Comparison of ENCODE assay signal across 22 cellular contexts in the genomic region with DNA sequence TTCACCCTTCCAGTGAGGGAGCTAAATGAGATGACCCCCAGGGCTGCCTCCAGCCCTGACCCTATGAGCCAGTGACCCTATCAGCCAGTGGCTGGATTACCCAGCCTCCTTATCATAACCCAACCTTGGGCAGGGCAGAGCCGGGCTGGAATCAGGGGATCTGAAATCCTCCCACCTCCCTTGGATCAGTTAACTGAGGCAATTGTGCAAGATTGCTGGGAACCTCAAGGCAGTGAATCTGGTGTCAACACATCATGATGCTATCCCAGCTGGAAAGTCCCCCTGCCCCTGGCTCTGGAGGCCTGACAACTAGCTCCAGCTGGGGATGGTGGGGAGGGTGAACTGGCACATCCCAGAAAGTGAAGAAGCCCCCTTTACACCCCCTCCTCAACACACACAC. TPM values are rescaled to one million over a fixed set of nuclear protein-coding genes. Genes with fewer than 3 reads are reported as not detected.
A peak's percentile ranks its signal among the peaks of the same experiment; 100 is the strongest.
DNase-seq lines count a peak whose midpoint lies in the region; ATAC-seq, FAIRE-seq and TF ChIP-seq lines count a peak whose summit lies in the region.
"Had no signal": no experiment of that assay in that cellular context is flagged by ENCODE, and none has a peak within 500 bp of the region (broad histone marks: within the 10 kb centered on the region; RNA-seq: fewer than 3 reads in every experiment).

No MANE protein-coding gene starts in this region.

- H3K23ac ChIP-seq in IMR-90 (ENCODE audit: low read depth, low read length): no peak overlapping the region

- POLR2A ChIA-PET in IMR-90 (lab: Charles Lee; ENCODE audit: unreplicated experiment) (no interaction called here), K562 (lab: Yijun Ruan, JAX) (interaction anchor here (0.6 to 2.4 kb wide), 7 partner anchors 10 to 80 kb away, joined by 3 to 15 read pairs (median 3); no protein-coding TSS in a partner anchor)

- H2AFZ ChIP-seq in IMR-90 (replicated peaks; ENCODE audit: low read length, poor library complexity) (no peak overlapping the region), K562 (ENCODE audit: low read depth, low read length) (no peak overlapping the region)

- H3K9me3 ChIP-seq in heart left ventricle (no peaks in the 10 kb centered on the region), IMR-90 (ENCODE audit: control insufficient read depth, insufficient read depth, low read length) (no peaks in the 10 kb centered on the region), K562 (replicated peaks; ENCODE audit: control insufficient read depth, insufficient read depth, low read depth, low read length) (no peaks in the 10 kb centered on the region), subcutaneous abdominal adipose tissue (ENCODE audit: control insufficient read depth in 5 of 5, low read length in 5 of 5) (no peaks in the 10 kb centered on the region)
- H3K9me3 ChIP-seq: BE2C had no signal

- TF ChIP-seq EP300 in K562 (IDR thresholded peaks at IDR 0.05; ENCODE audit: low read length): no peak

- H3K14ac ChIP-seq in IMR-90 (replicated peaks; ENCODE audit: low read depth, low read length): no peak overlapping the region

- H3K9me1 ChIP-seq in IMR-90 (ENCODE audit: insufficient read depth, low read length) (no peaks in the 10 kb centered on the region; the same call in none of the 2 replicates), K562 (ENCODE audit: control insufficient read depth, insufficient read depth, low read length) (no peaks in the 10 kb centered on the region)

- H3K36me3 ChIP-seq in heart left ventricle (no peaks in the 10 kb centered on the region), IMR-90 (ENCODE audit: control insufficient read depth, insufficient read depth, low read length) (no peaks in the 10 kb centered on the region), K562 (ENCODE audit: control insufficient read depth, insufficient read depth, low read length) (no peaks in the 10 kb centered on the region), subcutaneous abdominal adipose tissue (ENCODE audit: control insufficient read depth in 5 of 5, insufficient read depth in 5 of 5, low read length in 5 of 5) (no peaks in the 10 kb centered on the region)
- H3K36me3 ChIP-seq: BE2C had no signal

- no peak overlapping the region for H2BK20ac ChIP-seq in IMR-90 (ENCODE audit: low read depth, low read length)

- no peak overlapping the region for H3K9ac ChIP-seq in IMR-90 (ENCODE audit: low read depth, low read length)
- H3K9ac ChIP-seq in K562 (ENCODE audit: insufficient read depth in 1 of 2, low read depth in 2 of 2, low read length in 2 of 2): no peak overlapping the region; a peak in 1 of 4 replicates
- no peak overlapping the region for H3K9ac ChIP-seq in subcutaneous abdominal adipose tissue (ENCODE audit: low read length in 5 of 5)

- BruUV-seq in IMR-90 (replicated peaks; lab: Mats Ljungman, UMichigan): no TSS peak
- BruUV-seq in K562 (replicated peaks; lab: Mats Ljungman, UMichigan): no TSS peak

- TF ChIP-seq CTCF in heart left ventricle (IDR thresholded peaks at IDR 0.05): no peak
- TF ChIP-seq CTCF in IMR-90 (conservative IDR thresholded peaks at IDR 0.05; ENCODE audit: low read depth, low read length): no peak
- TF ChIP-seq CTCF in K562 (IDR thresholded peaks at IDR 0.05 in 2 of 3, conservative IDR thresholded peaks at IDR 0.05 in 1 of 3; ENCODE audit: insufficient read depth in 2 of 3, low read depth in 1 of 3, low read length in 3 of 3): no peak

- no peak overlapping the region for H2AK9ac ChIP-seq in IMR-90 (replicated peaks; ENCODE audit: low read depth, low read length, poor library complexity)

- H3K27ac ChIP-seq in heart left ventricle (peak overlapping the region in 10 of 12 donors; percentile 74 to 98 (median 90)), IMR-90 (ENCODE audit: insufficient read depth, low read length) (no peak overlapping the region), K562 (ENCODE audit: extremely low read depth, low read depth, low read length) (no peak overlapping the region), subcutaneous abdominal adipose tissue (ENCODE audit: low read depth, low read length) (peak overlapping the region; percentile 14)
- H3K27ac ChIP-seq: RWPE1 had no signal

- intact Hi-C loops in heart left ventricle (cut with DNase I): loop anchor here in 2 of 10 donors (5.0 kb wide), 2 partner anchors 36 to 86 kb away; partner anchors contain the start of gene PIK3R3 (in 1 of the 2)
- intact Hi-C loops in cardiac septum (cut with DNase I): no loop called here
- intact Hi-C loops in IMR-90 (cut with micrococcal nuclease): no loop called here
- intact Hi-C loops in K562 (cut with micrococcal nuclease): no loop called here
- intact Hi-C loops in sciatic nerve (cut with DNase I): no loop called here

- H3K56ac ChIP-seq in IMR-90 (ENCODE audit: extremely low read depth, insufficient read depth, low read length): no peak overlapping the region

- H3K4me2 ChIP-seq in IMR-90 (ENCODE audit: low read depth, low read length) (no peak overlapping the region), K562 (ENCODE audit: insufficient read depth, low read length) (no peak overlapping the region)

- no peak for TF ChIP-seq RAD21 in IMR-90 (IDR thresholded peaks at IDR 0.05; ENCODE audit: low read length)
- no peak for TF ChIP-seq RAD21 in K562 (CRISPR knock-in tag; conservative IDR thresholded peaks at IDR 0.05 in 1 of 2, IDR thresholded peaks at IDR 0.05 in 1 of 2)

- peaks cover 0 to 5% (median 0%) of the 10 kb centered on the region in 9 donors for H3K27me3 ChIP-seq in heart left ventricle
- H3K27me3 ChIP-seq in IMR-90 (ENCODE audit: control insufficient read depth, insufficient read depth, low read length): peaks cover 34% of the 10 kb centered on the region
- H3K27me3 ChIP-seq in K562 (ENCODE audit: control insufficient read depth in 2 of 2, insufficient read depth in 2 of 2, low read length in 2 of 2): peaks cover 3 to 23% of the 10 kb centered on the region in 2 experiments; a peak in 4 of 5 replicates
- H3K27me3 ChIP-seq in subcutaneous abdominal adipose tissue (ENCODE audit: control insufficient read depth in 5 of 5, insufficient read depth in 4 of 5, low read length in 5 of 5): peaks cover 15 to 23% (median 17%) of the 10 kb centered on the region in 5 donors
- H3K27me3 ChIP-seq: BE2C had no signal

- no peak for DNase-seq in heart left ventricle
- no peak for DNase-seq in cardiac septum (ENCODE audit: low spot score)
- DNase-seq in IMR-90: peak; percentile 30
- DNase-seq in K562 (ENCODE audit: extremely low read depth in 1 of 4, low spot score in 3 of 4): no peak
- no peak for DNase-seq in germinal center (ENCODE audit: low spot score)
- no peak for DNase-seq in sciatic nerve (ENCODE audit: low spot score)
- DNase-seq in stimulated activated CD4-positive, alpha-beta T cell treated with anti-CD3 and anti-CD28 coated beads, Interleukin-2, amount 100 ng/mL, for 48 hours: no peak
- DNase-seq: BE2C; CD4-positive, alpha-beta memory T cell; DMS79 treated with DMSO at 0.1 percent for 48 hours; GOT3; KBM-7; NCI-H1105 treated with DMSO at 0.1 percent for 48 hours; NCI-H1694 treated with DMSO at 0.1 percent for 48 hours; NCI-H2107; NCI-H2227 treated with DMSO at 0.1 percent for 48 hours; NCI-H524; NCI-H82; PC-3 had no signal

- WGBS in heart left ventricle, 4 donors: 79 to 90% (median 85%) methylated on average over 1 of the region's 1 CpG
- 67% methylated on average over 1 of the region's 1 CpG; no CpG with 5 or more reads in 1 of the 2 experiments for WGBS in IMR-90 (ENCODE audit: extremely low coverage in 2 of 2, insufficient read length in 1 of 2), 2 experiments
- 0% methylated on average over 1 of the region's 1 CpG for WGBS in K562 (ENCODE audit: insufficient coverage, low coverage, missing lambda C conversion rate)

- H3K4me3 ChIP-seq in heart left ventricle: no peak overlapping the region
- H3K4me3 ChIP-seq in IMR-90 (ENCODE audit: insufficient read depth, low read depth, low read length): no peak overlapping the region
- no peak overlapping the region for H3K4me3 ChIP-seq in K562
- no peak overlapping the region for H3K4me3 ChIP-seq in subcutaneous abdominal adipose tissue (ENCODE audit: low read depth in 1 of 5, low read length in 5 of 5)

- H2BK5ac ChIP-seq in IMR-90 (ENCODE audit: low read depth, low read length, poor library complexity, severe bottlenecking): no peak overlapping the region

- no peak overlapping the region for H2AK5ac ChIP-seq in IMR-90 (ENCODE audit: low read depth, low read length)

- H2BK15ac ChIP-seq in IMR-90 (ENCODE audit: low read depth, low read length): no peak overlapping the region

- H4K91ac ChIP-seq in IMR-90 (ENCODE audit: insufficient read depth, low read depth, low read length): no peak overlapping the region

- no peaks in the 10 kb centered on the region for H3K79me2 ChIP-seq in K562 (ENCODE audit: control insufficient read depth, insufficient read depth, low read length)

- ATAC-seq in heart left ventricle (no peak), IMR-90 (ENCODE audit: low read depth) (no peak), K562 (no peak), sciatic nerve (no peak)
- ATAC-seq: PC-3 had no signal

- in situ Hi-C loops in IMR-90 (cut with MboI; ENCODE audit: low sequenced_read_pairs): no loop called here
- in situ Hi-C loops in K562 (cut with MboI): no loop called here

- H3K79me1 ChIP-seq in IMR-90 (ENCODE audit: low read depth in 1 of 2, low read length in 2 of 2): no peaks in the 10 kb centered on the region

- no peak overlapping the region for H4K8ac ChIP-seq in IMR-90 (ENCODE audit: low read depth in 2 of 2, low read length in 2 of 2)

- TF ChIP-seq POLR2A in heart left ventricle (IDR thresholded peaks at IDR 0.05) (no peak), IMR-90 (IDR thresholded peaks at IDR 0.05; ENCODE audit: low read depth, low read length) (no peak), K562 (conservative IDR thresholded peaks at IDR 0.05) (no peak)

- H3K4ac ChIP-seq in IMR-90 (ENCODE audit: low read depth, low read length): no peak overlapping the region

- H3K4me1 ChIP-seq in heart left ventricle (peaks cover 7 to 73% (median 49%) of the 10 kb centered on the region in 12 donors), IMR-90 (ENCODE audit: control insufficient read depth, insufficient read depth, low read length) (peaks cover 2% of the 10 kb centered on the region; the same call in 1 of the 2 replicates), K562 (replicated peaks in 1 of 2; ENCODE audit: control insufficient read depth in 2 of 2, insufficient read depth in 2 of 2, low read length in 2 of 2) (peaks cover 6 to 26% of the 10 kb centered on the region in 2 experiments; a peak in 4 of 5 replicates), subcutaneous abdominal adipose tissue (ENCODE audit: control insufficient read depth in 5 of 5, insufficient read depth in 5 of 5, low read length in 5 of 5) (peaks cover 6 to 71% (median 19%) of the 10 kb centered on the region in 5 donors)
- H3K4me1 ChIP-seq: BE2C had no signal

- FAIRE-seq in K562 (lab: Jason Lieb, UNC): no peak
- FAIRE-seq: A204.1 had no signal

- dilution Hi-C loops in IMR-90 (cut with HindIII; ENCODE audit: low sequenced_read_pairs, unreplicated experiment): no loop called here

- H2BK120ac ChIP-seq in IMR-90 (ENCODE audit: low read depth, low read length): no peak overlapping the region

- CTCF ChIA-PET in IMR-90 (lab: Yijun Ruan, JAX) (interaction anchor here (0.5 kb wide), 1 partner anchor 1170 kb away, joined by 3 read pairs; no protein-coding TSS in a partner anchor), K562 (lab: Yijun Ruan, JAX; ENCODE audit: low intra/inter-chr PET ratio) (no interaction called here)

- no peak overlapping the region for H4K5ac ChIP-seq in IMR-90 (ENCODE audit: low read depth, low read length)

- no peak overlapping the region for H3K18ac ChIP-seq in IMR-90 (ENCODE audit: low read depth, low read length)

- no peaks in the 10 kb centered on the region for H4K20me1 ChIP-seq in IMR-90 (ENCODE audit: insufficient read depth, low read length)
- H4K20me1 ChIP-seq in K562 (replicated peaks; ENCODE audit: control insufficient read depth, insufficient read depth, low read length): no peaks in the 10 kb centered on the region

RNA-seq across cellular contexts. Expression of gene TSPAN1, which starts 6.4 kb away (rescaled TPM):
- total RNA-seq in heart left ventricle (1 to 10 TPM in 5 of 9 donors, under 1 TPM in 4; 0.63 to 3.5 (median 1.1) TPM), cardiac septum (3.0 TPM), IMR-90 (2012; rRNA removed) (0.18 TPM in 1 of 2 replicates, not detected in the other), K562 (2014; rRNA removed) (not detected in 2 replicates), K562 (2014; rRNA removed; fragmentation: Illumina TruSeq; extraction: Trizol) (not detected in 2 replicates), K562 (2015; rRNA removed; fragmentation: Illumina TruSeq; extraction: Trizol) (not detected in 2 replicates), K562 (2021) (0.38 and 0.58 TPM in 2 replicates), sciatic nerve (4.2 TPM)
- polyA plus RNA-seq in heart left ventricle (1 to 10 TPM in 1 of 2 donors, under 1 TPM in 1; 0.65 to 5.5 TPM), IMR-90 (2012; rRNA removed) (0.82 and 0.89 TPM in 2 replicates), K562 (2011; rRNA removed) (not detected in 2 replicates), K562 (2014; fragmentation: Illumina TruSeq; extraction: Trizol) (not detected in 2 replicates), K562 (2014; fragmentation: Nextera tagmentation; extraction: Ambion mirVana) (not detected), K562 (2014; rRNA removed) (not detected in 2 replicates)
- polyA plus RNA-seq in IMR-90 (2012; cell fraction: cytosol; rRNA removed): 0.08 and 0.44 TPM in 2 replicates
- polyA plus RNA-seq in IMR-90 (2012; cell fraction: nucleus; rRNA removed; ENCODE audit: low replicate concordance): 0.55 and 1.1 TPM in 2 replicates
- not detected in 2 replicates for total RNA-seq in K562 (2011; cell fraction: chromatin; rRNA removed; ENCODE audit: low replicate concordance)
- 0.53 TPM in 1 of 2 replicates, not detected in the other for total RNA-seq in K562 (2011; cell fraction: nucleolus; rRNA removed)
- total RNA-seq in K562 (2011; cell fraction: nucleoplasm; rRNA removed): not detected in 2 replicates
- polyA plus RNA-seq in K562 (2011; cell fraction: cytosol; rRNA removed): not detected in 2 replicates
- 0.20 TPM in 1 of 2 replicates, not detected in the other for polyA plus RNA-seq in K562 (2011; cell fraction: nucleus; rRNA removed)
- polyA plus RNA-seq in K562 (2012): 0.07 and 0.22 TPM in 2 replicates
- not detected in 2 replicates for polyA minus RNA-seq in K562 (2011; rRNA and poly(A)+ RNA removed)
- not detected in 2 replicates for polyA minus RNA-seq in K562 (2011; cell fraction: cytosol; rRNA and poly(A)+ RNA removed)
- polyA minus RNA-seq in K562 (2011; cell fraction: nucleus; rRNA and poly(A)+ RNA removed): not detected in 2 replicates
- total RNA-seq: CD4-positive, alpha-beta memory T cell had no signal
- polyA plus RNA-seq: CD4-positive, alpha-beta memory T cell had no signal

RNA-seq across cellular contexts. Expression of gene P3R3URF, which starts 7.8 kb away (rescaled TPM):
- total RNA-seq in heart left ventricle (not detected), cardiac septum (not detected), IMR-90 (2012; rRNA removed) (not detected in 2 replicates), K562 (2014; rRNA removed) (not detected in 2 replicates), K562 (2014; rRNA removed; fragmentation: Illumina TruSeq; extraction: Trizol) (not detected in 2 replicates), K562 (2015; rRNA removed; fragmentation: Illumina TruSeq; extraction: Trizol) (not detected in 2 replicates), K562 (2021) (not detected in 2 replicates), sciatic nerve (not detected)
- polyA plus RNA-seq in heart left ventricle (not detected), IMR-90 (2012; rRNA removed) (not detected in 2 replicates), K562 (2011; rRNA removed) (not detected in 2 replicates), K562 (2014; fragmentation: Illumina TruSeq; extraction: Trizol) (not detected in 2 replicates), K562 (2014; fragmentation: Nextera tagmentation; extraction: Ambion mirVana) (not detected), K562 (2014; rRNA removed) (not detected in 2 replicates)
- polyA plus RNA-seq in IMR-90 (2012; cell fraction: cytosol; rRNA removed): not detected in 2 replicates
- polyA plus RNA-seq in IMR-90 (2012; cell fraction: nucleus; rRNA removed; ENCODE audit: low replicate concordance): not detected in 2 replicates
- total RNA-seq in K562 (2011; cell fraction: chromatin; rRNA removed; ENCODE audit: low replicate concordance): not detected in 2 replicates
- total RNA-seq in K562 (2011; cell fraction: nucleolus; rRNA removed): not detected in 2 replicates
- total RNA-seq in K562 (2011; cell fraction: nucleoplasm; rRNA removed): not detected in 2 replicates
- polyA plus RNA-seq in K562 (2011; cell fraction: cytosol; rRNA removed): not detected in 2 replicates
- polyA plus RNA-seq in K562 (2011; cell fraction: nucleus; rRNA removed): not detected in 2 replicates
- not detected in 2 replicates for polyA plus RNA-seq in K562 (2012)
- not detected in 2 replicates for polyA minus RNA-seq in K562 (2011; rRNA and poly(A)+ RNA removed)
- not detected in 2 replicates for polyA minus RNA-seq in K562 (2011; cell fraction: cytosol; rRNA and poly(A)+ RNA removed)
- not detected in 2 replicates for polyA minus RNA-seq in K562 (2011; cell fraction: nucleus; rRNA and poly(A)+ RNA removed)
- total RNA-seq: CD4-positive, alpha-beta memory T cell; PC-3 had no signal
- polyA plus RNA-seq: CD4-positive, alpha-beta memory T cell had no signal

RNA-seq across cellular contexts. Expression of gene POMGNT1, which starts 29.8 kb away (rescaled TPM):
- total RNA-seq in heart left ventricle (100 to 1,000 TPM; 117 to 203 (median 144) TPM), cardiac septum (139 TPM), IMR-90 (2012; rRNA removed) (45.3 and 54.8 TPM in 2 replicates), K562 (2014; rRNA removed) (36.4 and 44.0 TPM in 2 replicates), K562 (2014; rRNA removed; fragmentation: Illumina TruSeq; extraction: Trizol) (30.3 and 33.8 TPM in 2 replicates), K562 (2015; rRNA removed; fragmentation: Illumina TruSeq; extraction: Trizol) (43.4 and 48.4 TPM in 2 replicates), K562 (2021) (57.9 and 58.9 TPM in 2 replicates), sciatic nerve (87.2 TPM)
- polyA plus RNA-seq in heart left ventricle (100 to 1,000 TPM in 1 of 2 donors, 10 to 100 TPM in 1; 85.2 to 117 TPM), IMR-90 (2012; rRNA removed) (65.3 and 65.8 TPM in 2 replicates), K562 (2011; rRNA removed) (42.7 and 50.7 TPM in 2 replicates), K562 (2014; fragmentation: Illumina TruSeq; extraction: Trizol) (45.6 and 47.8 TPM in 2 replicates), K562 (2014; fragmentation: Nextera tagmentation; extraction: Ambion mirVana) (10 to 100 TPM; 14.1 to 27.9 TPM), K562 (2014; rRNA removed) (37.8 and 43.5 TPM in 2 replicates)
- polyA plus RNA-seq in IMR-90 (2012; cell fraction: cytosol; rRNA removed): 44.6 and 61.9 TPM in 2 replicates
- 135 and 140 TPM in 2 replicates for polyA plus RNA-seq in IMR-90 (2012; cell fraction: nucleus; rRNA removed; ENCODE audit: low replicate concordance)
- 86.0 and 173 TPM in 2 replicates for total RNA-seq in K562 (2011; cell fraction: chromatin; rRNA removed; ENCODE audit: low replicate concordance)
- total RNA-seq in K562 (2011; cell fraction: nucleolus; rRNA removed): 132 and 135 TPM in 2 replicates
- 113 and 115 TPM in 2 replicates for total RNA-seq in K562 (2011; cell fraction: nucleoplasm; rRNA removed)
- polyA plus RNA-seq in K562 (2011; cell fraction: cytosol; rRNA removed): 44.5 and 48.5 TPM in 2 replicates
- polyA plus RNA-seq in K562 (2011; cell fraction: nucleus; rRNA removed): 131 and 161 TPM in 2 replicates
- 41.3 and 59.8 TPM in 2 replicates for polyA plus RNA-seq in K562 (2012)
- 24.4 and 30.9 TPM in 2 replicates for polyA minus RNA-seq in K562 (2011; rRNA and poly(A)+ RNA removed)
- 21.5 and 24.7 TPM in 2 replicates for polyA minus RNA-seq in K562 (2011; cell fraction: cytosol; rRNA and poly(A)+ RNA removed)
- polyA minus RNA-seq in K562 (2011; cell fraction: nucleus; rRNA and poly(A)+ RNA removed): 25.7 and 38.8 TPM in 2 replicates

RNA-seq across cellular contexts. Expression of gene LURAP1, which starts 34.7 kb away (rescaled TPM):
- total RNA-seq in heart left ventricle (10 to 100 TPM in 2 of 9 donors, 1 to 10 TPM in 7; 7.1 to 10.6 (median 8.9) TPM), cardiac septum (11.9 TPM), IMR-90 (2012; rRNA removed) (2.5 TPM in 2 replicates), K562 (2014; rRNA removed) (0.86 and 1.00 TPM in 2 replicates), K562 (2014; rRNA removed; fragmentation: Illumina TruSeq; extraction: Trizol) (0.40 and 0.54 TPM in 2 replicates), K562 (2015; rRNA removed; fragmentation: Illumina TruSeq; extraction: Trizol) (0.18 and 0.34 TPM in 2 replicates), K562 (2021) (0.60 and 0.72 TPM in 2 replicates), sciatic nerve (16.1 TPM)
- polyA plus RNA-seq in heart left ventricle (10 to 100 TPM in 1 of 2 donors, 1 to 10 TPM in 1; 5.9 to 10.5 TPM), IMR-90 (2012; rRNA removed) (2.5 and 2.9 TPM in 2 replicates), K562 (2011; rRNA removed) (0.76 and 1.1 TPM in 2 replicates), K562 (2014; fragmentation: Illumina TruSeq; extraction: Trizol) (0.45 and 0.54 TPM in 2 replicates), K562 (2014; fragmentation: Nextera tagmentation; extraction: Ambion mirVana) (under 1 TPM in 1 of 2 experiments, not detected in 1; 0.07 TPM), K562 (2014; rRNA removed) (0.50 and 1.2 TPM in 2 replicates)
- polyA plus RNA-seq in IMR-90 (2012; cell fraction: cytosol; rRNA removed): 2.5 and 4.7 TPM in 2 replicates
- polyA plus RNA-seq in IMR-90 (2012; cell fraction: nucleus; rRNA removed; ENCODE audit: low replicate concordance): 3.3 and 3.6 TPM in 2 replicates
- total RNA-seq in K562 (2011; cell fraction: chromatin; rRNA removed; ENCODE audit: low replicate concordance): 1.6 and 3.1 TPM in 2 replicates
- total RNA-seq in K562 (2011; cell fraction: nucleolus; rRNA removed): 2.5 and 3.2 TPM in 2 replicates
- 2.6 and 3.4 TPM in 2 replicates for total RNA-seq in K562 (2011; cell fraction: nucleoplasm; rRNA removed)
- 0.49 and 1.4 TPM in 2 replicates for polyA plus RNA-seq in K562 (2011; cell fraction: cytosol; rRNA removed)
- polyA plus RNA-seq in K562 (2011; cell fraction: nucleus; rRNA removed): 0.97 and 1.6 TPM in 2 replicates
- 0.35 TPM in 2 replicates for polyA plus RNA-seq in K562 (2012)
- 0.54 and 0.81 TPM in 2 replicates for polyA minus RNA-seq in K562 (2011; rRNA and poly(A)+ RNA removed)
- 0.86 TPM in 1 of 2 replicates, not detected in the other for polyA minus RNA-seq in K562 (2011; cell fraction: cytosol; rRNA and poly(A)+ RNA removed)
- 0.33 and 0.67 TPM in 2 replicates for polyA minus RNA-seq in K562 (2011; cell fraction: nucleus; rRNA and poly(A)+ RNA removed)

RNA-seq across cellular contexts. Expression of gene PIK3R3, which starts 36.0 kb away (rescaled TPM):
- total RNA-seq in heart left ventricle (10 to 100 TPM; 24.6 to 54.1 (median 41.9) TPM), cardiac septum (55.3 TPM), IMR-90 (2012; rRNA removed) (9.9 and 14.7 TPM in 2 replicates), K562 (2014; rRNA removed) (3.3 and 4.3 TPM in 2 replicates), K562 (2014; rRNA removed; fragmentation: Illumina TruSeq; extraction: Trizol) (5.7 and 6.0 TPM in 2 replicates), K562 (2015; rRNA removed; fragmentation: Illumina TruSeq; extraction: Trizol) (6.7 and 7.7 TPM in 2 replicates), K562 (2021) (6.1 and 6.2 TPM in 2 replicates), sciatic nerve (53.5 TPM)
- polyA plus RNA-seq in heart left ventricle (10 to 100 TPM; 11.8 to 49.0 TPM), IMR-90 (2012; rRNA removed) (4.3 and 5.3 TPM in 2 replicates), K562 (2011; rRNA removed) (5.4 and 5.5 TPM in 2 replicates), K562 (2014; fragmentation: Illumina TruSeq; extraction: Trizol) (4.0 and 4.6 TPM in 2 replicates), K562 (2014; fragmentation: Nextera tagmentation; extraction: Ambion mirVana) (1 to 10 TPM; 1.4 to 2.2 TPM), K562 (2014; rRNA removed) (2.7 and 3.1 TPM in 2 replicates)
- polyA plus RNA-seq in IMR-90 (2012; cell fraction: cytosol; rRNA removed): 1.7 and 2.0 TPM in 2 replicates
- polyA plus RNA-seq in IMR-90 (2012; cell fraction: nucleus; rRNA removed; ENCODE audit: low replicate concordance): 1.6 and 6.0 TPM in 2 replicates
- 4.0 and 7.6 TPM in 2 replicates for total RNA-seq in K562 (2011; cell fraction: chromatin; rRNA removed; ENCODE audit: low replicate concordance)
- 2.3 and 3.6 TPM in 2 replicates for total RNA-seq in K562 (2011; cell fraction: nucleolus; rRNA removed)
- total RNA-seq in K562 (2011; cell fraction: nucleoplasm; rRNA removed): 6.5 and 7.6 TPM in 2 replicates
- polyA plus RNA-seq in K562 (2011; cell fraction: cytosol; rRNA removed): 1.8 and 3.9 TPM in 2 replicates
- 2.7 and 4.7 TPM in 2 replicates for polyA plus RNA-seq in K562 (2011; cell fraction: nucleus; rRNA removed)
- polyA plus RNA-seq in K562 (2012): 2.0 and 3.8 TPM in 2 replicates
- polyA minus RNA-seq in K562 (2011; rRNA and poly(A)+ RNA removed): 8.1 and 13.0 TPM in 2 replicates
- polyA minus RNA-seq in K562 (2011; cell fraction: cytosol; rRNA and poly(A)+ RNA removed): 3.2 and 3.5 TPM in 2 replicates
- 1.6 and 4.8 TPM in 2 replicates for polyA minus RNA-seq in K562 (2011; cell fraction: nucleus; rRNA and poly(A)+ RNA removed)

Comparison
In these comparisons a context has a peak if more than half of its experiments do, and no peak if none do; other contexts are left out.
1. H3K27ac ChIP-seq: peak in heart left ventricle (10 of 12) and subcutaneous abdominal adipose tissue (single experiment); none in IMR-90 (single experiment) and K562 (single experiment).